Comparison of ENCODE assay signal across 1 cellular context in genomic region chr12:52053570-52054209, GRCh38.
TF ChIP-seq lines count a peak whose summit lies in the region.

No MANE protein-coding gene starts in this region.

TF ChIP-seq in HepG2, 621 proteins besides CTCF, POLR2A, EP300 and RAD21:
- no peak for TF ChIP-seq ZNF12 (CRISPR knock-in tag; IDR thresholded peaks at IDR 0.05)
- no peak for TF ChIP-seq ZNF687 (CRISPR knock-in tag; IDR thresholded peaks at IDR 0.05)
- TF ChIP-seq NRL (CRISPR knock-in tag; IDR thresholded peaks at IDR 0.05; ENCODE audit: borderline replicate concordance): no peak
- no peak for TF ChIP-seq EEA1 (CRISPR knock-in tag; IDR thresholded peaks at IDR 0.05; ENCODE audit: borderline replicate concordance)
- TF ChIP-seq GABPA (IDR thresholded peaks at IDR 0.05; ENCODE audit: low read depth, low read length): no peak
- no peak for TF ChIP-seq GABPA (CRISPR knock-in tag; IDR thresholded peaks at IDR 0.05; ENCODE audit: low read depth)
